12 cellular contexts compared by ENCODE assay signal in the genomic region with DNA sequence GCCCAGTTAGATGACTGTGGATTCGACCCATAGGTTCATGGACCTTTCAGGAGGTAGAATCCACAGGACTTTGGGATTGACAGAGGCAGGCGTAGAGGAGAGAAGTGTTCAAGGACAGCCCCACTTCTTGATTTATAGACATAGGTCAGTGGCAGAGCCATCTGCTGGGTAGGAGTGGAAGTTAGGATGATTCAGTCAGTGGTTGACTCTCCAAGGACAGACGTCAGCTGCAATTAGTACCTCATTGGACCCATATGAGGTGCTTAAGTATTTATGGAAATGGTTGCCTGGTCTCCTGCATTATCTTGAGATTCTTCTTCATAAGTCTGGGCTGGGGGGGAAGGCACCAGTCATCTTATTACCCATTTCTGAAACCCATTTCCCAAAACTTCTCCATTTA.
DNase-seq lines count a peak whose midpoint lies in the region; ATAC-seq, FAIRE-seq and TF ChIP-seq lines count a peak whose summit lies in the region.
"Had no signal": no experiment of that assay in that cellular context is flagged by ENCODE, and none has a peak within 500 bp of the region (broad histone marks: within the 10 kb centered on the region; RNA-seq: fewer than 3 reads in every experiment).

No MANE protein-coding gene starts in this region.

- intact Hi-C loops in naive thymus-derived CD4-positive, alpha-beta T cell (cut with micrococcal nuclease), result no loop called here

- H3K27me3 ChIP-seq in brain microvascular endothelial cell (replicated peaks), result no peaks in the 10 kb centered on the region
- H3K27me3 ChIP-seq in naive thymus-derived CD4-positive, alpha-beta T cell (ENCODE audit: control insufficient read depth in 2 of 2, insufficient read depth in 2 of 2, low read length in 2 of 2), result no peaks in the 10 kb centered on the region
- H3K27me3 ChIP-seq: right atrium auricular region had no signal

- peaks cover 0 to 11% (median 2%) of the 10 kb centered on the region in 11 donors for H3K9me3 Mint-ChIP-seq in naive thymus-derived CD4-positive, alpha-beta T cell

- no peaks in the 10 kb centered on the region for H3K36me3 ChIP-seq in brain microvascular endothelial cell (replicated peaks)
- no peaks in the 10 kb centered on the region for H3K36me3 ChIP-seq in naive thymus-derived CD4-positive, alpha-beta T cell (ENCODE audit: control insufficient read depth in 2 of 3, insufficient read depth in 3 of 3, low read length in 3 of 3)
- H3K36me3 ChIP-seq: right atrium auricular region had no signal

- no peaks in the 10 kb centered on the region for H3K36me3 Mint-ChIP-seq in naive thymus-derived CD4-positive, alpha-beta T cell

- no peak for FAIRE-seq in frontal cortex (lab: Jason Lieb, UNC)

- TF ChIP-seq CTCF in brain microvascular endothelial cell (IDR thresholded peaks at IDR 0.05; ENCODE audit: low read depth, low read length, missing control alignments), result peak; percentile 31

- DNase-seq in H4 (ENCODE audit: low spot score) (peak; percentile 11), NCI-H69 (lab: John Stamatoyannopoulos, UW) (peak; percentile 42), brain microvascular endothelial cell (no peak), ureter (ENCODE audit: low spot score) (no peak), NCI-H2171 treated with DMSO at 0.1 percent for 48 hours (lab: John Stamatoyannopoulos, UW) (no peak), frontal cortex (ENCODE audit: low spot score in 2 of 2) (no peak)
- DNase-seq in naive thymus-derived CD4-positive, alpha-beta T cell, result no peak
- DNase-seq: activated CD4-positive, CD25-positive, alpha-beta regulatory T cell; activated gamma-delta T cell treated with Interleukin-2 at 50 U/mL for 16 hours; left cardiac atrium; NCI-H2029 treated with DMSO at 0.1 percent for 48 hours had no signal

- no peaks in the 10 kb centered on the region for H3K4me1 ChIP-seq in naive thymus-derived CD4-positive, alpha-beta T cell (ENCODE audit: control insufficient read depth in 2 of 2, insufficient read depth in 2 of 2, low read length in 2 of 2)
- H3K4me1 ChIP-seq: right atrium auricular region had no signal

- ATAC-seq in naive thymus-derived CD4-positive, alpha-beta T cell, result peak; percentile 49

- CTCF ChIA-PET in naive thymus-derived CD4-positive, alpha-beta T cell (lab: Charles Lee), result no interaction called here

- no peak overlapping the region for H3K4me3 Mint-ChIP-seq in naive thymus-derived CD4-positive, alpha-beta T cell

- H3K9me3 ChIP-seq in naive thymus-derived CD4-positive, alpha-beta T cell (ENCODE audit: control insufficient read depth in 2 of 3, low read length in 3 of 3), result no peaks in the 10 kb centered on the region
- H3K9me3 ChIP-seq: right atrium auricular region had no signal

- POLR2A ChIA-PET in naive thymus-derived CD4-positive, alpha-beta T cell (lab: Charles Lee), result no interaction called here

- H3K27ac Mint-ChIP-seq in naive thymus-derived CD4-positive, alpha-beta T cell, result no peak overlapping the region

- H3K27me3 Mint-ChIP-seq in naive thymus-derived CD4-positive, alpha-beta T cell, result peaks cover 6 to 12% (median 8%) of the 10 kb centered on the region in 5 donors

- H3K4me3 ChIP-seq in brain microvascular endothelial cell (ENCODE audit: low read depth, low read length), result no peak overlapping the region
- H3K4me3 ChIP-seq in naive thymus-derived CD4-positive, alpha-beta T cell (ENCODE audit: low read length), result no peak overlapping the region
- H3K4me3 ChIP-seq: right atrium auricular region had no signal

- no peak overlapping the region for H3K27ac ChIP-seq in brain microvascular endothelial cell
- no peak overlapping the region for H3K27ac ChIP-seq in naive thymus-derived CD4-positive, alpha-beta T cell (ENCODE audit: low read depth, low read length)
- H3K27ac ChIP-seq: right atrium auricular region had no signal

- H3K4me1 Mint-ChIP-seq in naive thymus-derived CD4-positive, alpha-beta T cell, result no peaks in the 10 kb centered on the region

- in situ Hi-C loops in brain microvascular endothelial cell (cut with HindIII; ENCODE audit: low pct_ligation_motif_present, low sequenced_read_pairs), result no loop called here

Comparison
In these comparisons a context has a peak if more than half of its experiments do, and no peak if none do; other contexts are left out.
1. DNase-seq: peak in H4 (single experiment) and NCI-H69 (single experiment); none in brain microvascular endothelial cell (single experiment), naive thymus-derived CD4-positive, alpha-beta T cell (0 of 9), ureter (single experiment), NCI-H2171 treated with DMSO at 0.1 percent for 48 hours (single experiment) and frontal cortex (0 of 2).